Comparison of ENCODE assay signal across 15 cellular contexts in the genomic region with DNA sequence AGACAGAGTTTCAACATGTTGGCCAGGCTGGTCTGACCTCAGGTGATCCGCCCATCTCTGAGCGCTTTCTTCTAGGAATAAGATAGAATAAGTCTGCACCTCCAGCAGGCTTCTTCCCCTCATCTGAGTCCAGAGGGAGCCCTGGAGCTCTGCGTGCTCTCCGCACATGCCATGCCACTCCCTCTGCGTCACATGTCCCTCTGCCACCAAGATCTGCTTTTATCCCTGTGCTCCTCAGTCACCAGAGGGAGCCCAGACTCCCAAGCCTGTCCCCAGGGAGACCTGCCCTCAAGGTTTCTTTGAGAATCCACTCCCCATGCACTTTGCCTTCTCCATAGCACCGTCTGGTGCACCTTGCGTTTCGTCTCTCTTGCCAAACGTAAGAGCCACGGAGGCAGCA.
DNase-seq lines count a peak whose midpoint lies in the region; ATAC-seq and TF ChIP-seq lines count a peak whose summit lies in the region.
"Had no signal": no experiment of that assay in that cellular context is flagged by ENCODE, and none has a peak within 500 bp of the region (broad histone marks: within the 10 kb centered on the region; RNA-seq: fewer than 3 reads in every experiment).

No MANE protein-coding gene starts in this region.

- ATAC-seq in heart left ventricle: peak; percentile 71 to 96 (median 93)
- no peak for ATAC-seq in HG02759 (IDR thresholded peaks at IDR 0.05; ENCODE audit: unreplicated experiment)
- no peak for ATAC-seq in activated CD8-positive, alpha-beta memory T cell treated with anti-CD3 and anti-CD28 coated beads, Interleukin-2, amount 10 ng/mL, durations not matched to agents 7 days and 5 days
- ATAC-seq in GM18870 (IDR thresholded peaks at IDR 0.05; ENCODE audit: unreplicated experiment): no peak

- no peaks in the 10 kb centered on the region for H3K9me3 Mint-ChIP-seq in activated CD8-positive, alpha-beta memory T cell treated with anti-CD3 and anti-CD28 coated beads, Interleukin-2, amount 10 ng/mL, durations not matched to agents 7 days and 5 days (ENCODE audit: low read depth)
- H3K9me3 Mint-ChIP-seq: activated naive CD4-positive, alpha-beta T cell treated with anti-CD3 and anti-CD28 coated beads, Interleukin-2, amount 50 U/mL, for 24 hours; nephron progenitor cell; type B pancreatic cell had no signal

- H3K4me3 ChIP-seq in heart left ventricle (no peak overlapping the region), parathyroid adenoma (ENCODE audit: low read depth, low read length) (no peak overlapping the region)

- H3K36me3 Mint-ChIP-seq in activated CD8-positive, alpha-beta memory T cell treated with anti-CD3 and anti-CD28 coated beads, Interleukin-2, amount 10 ng/mL, durations not matched to agents 7 days and 5 days: no peaks in the 10 kb centered on the region
- H3K36me3 Mint-ChIP-seq: activated naive CD4-positive, alpha-beta T cell treated with anti-CD3 and anti-CD28 coated beads, Interleukin-2, amount 50 U/mL, for 24 hours; type B pancreatic cell had no signal

- H3K36me3 ChIP-seq in heart left ventricle (no peaks in the 10 kb centered on the region), parathyroid adenoma (ENCODE audit: control insufficient read depth, insufficient read depth, low read length) (no peaks in the 10 kb centered on the region)

- H3K4me3 Mint-ChIP-seq in activated CD8-positive, alpha-beta memory T cell treated with anti-CD3 and anti-CD28 coated beads, Interleukin-2, amount 10 ng/mL, durations not matched to agents 7 days and 5 days: no peak overlapping the region
- H3K4me3 Mint-ChIP-seq: activated naive CD4-positive, alpha-beta T cell treated with anti-CD3 and anti-CD28 coated beads, Interleukin-2, amount 50 U/mL, for 24 hours; nephron progenitor cell; type B pancreatic cell had no signal

- no peak for TF ChIP-seq POLR2A in heart left ventricle (IDR thresholded peaks at IDR 0.05)

- peak in 10 of 12 donors; percentile 22 to 53 (median 37) for TF ChIP-seq CTCF in heart left ventricle (IDR thresholded peaks at IDR 0.05)
- peak; percentile 42 for TF ChIP-seq CTCF in parathyroid adenoma (IDR thresholded peaks at IDR 0.05)

- no peak overlapping the region for H2AFZ ChIP-seq in parathyroid adenoma

- peaks cover 0 to 14% (median 0%) of the 10 kb centered on the region in 12 donors for H3K9me3 ChIP-seq in heart left ventricle
- H3K9me3 ChIP-seq in parathyroid adenoma (ENCODE audit: control insufficient read depth, low read length): no peaks in the 10 kb centered on the region

- 51 to 59% (median 58%) methylated on average over 10 of the region's 10 CpGs for whole genome bisulfite sequencing in heart left ventricle, 4 donors

- H3K27me3 ChIP-seq in heart left ventricle (no peaks in the 10 kb centered on the region), parathyroid adenoma (ENCODE audit: control insufficient read depth, insufficient read depth, low read length) (no peaks in the 10 kb centered on the region)

- DNase-seq in NCI-H1417 (lab: John Stamatoyannopoulos, UW) (peak in 2 of 3 experiments; percentile 14 to 17), NCI-H1417 treated with DMSO at 0.1 percent for 48 hours (lab: John Stamatoyannopoulos, UW) (no peak), NCI-H510A treated with DMSO at 0.1 percent for 48 hours (lab: John Stamatoyannopoulos, UW) (peak; percentile 38), heart left ventricle (peak in 3 of 5 donors; percentile 27 to 59 (median 47))
- DNase-seq in activated CD8-positive, alpha-beta memory T cell treated with anti-CD3 and anti-CD28 coated beads, Interleukin-2, amount 10 ng/mL, durations not matched to agents 7 days and 5 days: no peak
- DNase-seq: activated CD8-positive, alpha-beta memory T cell treated with anti-CD3 and anti-CD28 coated beads for 24 hours; cerebellar nuclear complex; NCI-H446 treated with DMSO at 0.1 percent for 48 hours; nephron progenitor cell; stimulated activated CD4-positive, alpha-beta T cell treated with anti-CD3 and anti-CD28 coated beads, Interleukin-12 subunit alpha, Interleukin-12 subunit beta, amount 100 ng/mL, for 4 hours had no signal

- H3K9ac ChIP-seq in parathyroid adenoma: no peak overlapping the region

- H3K27me3 Mint-ChIP-seq in activated CD8-positive, alpha-beta memory T cell treated with anti-CD3 and anti-CD28 coated beads, Interleukin-2, amount 10 ng/mL, durations not matched to agents 7 days and 5 days: peaks cover 58% of the 10 kb centered on the region

- no peak overlapping the region for H3K4me2 ChIP-seq in parathyroid adenoma (ENCODE audit: low read length)

- H3K4me1 Mint-ChIP-seq in activated CD8-positive, alpha-beta memory T cell treated with anti-CD3 and anti-CD28 coated beads, Interleukin-2, amount 10 ng/mL, durations not matched to agents 7 days and 5 days: peaks cover 16% of the 10 kb centered on the region
- H3K4me1 Mint-ChIP-seq: activated naive CD4-positive, alpha-beta T cell treated with anti-CD3 and anti-CD28 coated beads, Interleukin-2, amount 50 U/mL, for 24 hours; nephron progenitor cell had no signal

- intact Hi-C loops in heart left ventricle (cut with DNase I): loop anchor here in 4 of 10 donors (1.0 to 5.0 kb wide), 5 partner anchors 72 to 211 kb away; no protein-coding TSS in a partner anchor

- H3K79me2 ChIP-seq in parathyroid adenoma: no peaks in the 10 kb centered on the region

- CTCF ChIA-PET in activated CD8-positive, alpha-beta memory T cell treated with anti-CD3 and anti-CD28 coated beads, Interleukin-2, amount 10 ng/mL, durations not matched to agents 7 days and 5 days (lab: Charles Lee): no interaction called here

- H3K27ac ChIP-seq in heart left ventricle: no peak overlapping the region
- H3K27ac ChIP-seq in parathyroid adenoma: no peak overlapping the region

- no peaks in the 10 kb centered on the region for H3K4me1 ChIP-seq in heart left ventricle
- no peaks in the 10 kb centered on the region for H3K4me1 ChIP-seq in parathyroid adenoma

- H3K27ac Mint-ChIP-seq in activated CD8-positive, alpha-beta memory T cell treated with anti-CD3 and anti-CD28 coated beads, Interleukin-2, amount 10 ng/mL, durations not matched to agents 7 days and 5 days: no peak overlapping the region
- H3K27ac Mint-ChIP-seq: activated naive CD4-positive, alpha-beta T cell treated with anti-CD3 and anti-CD28 coated beads, Interleukin-2, amount 50 U/mL, for 24 hours; nephron progenitor cell; type B pancreatic cell had no signal

Comparison
In these comparisons a context has a peak if more than half of its experiments do, and no peak if none do; other contexts are left out.
1. DNase-seq: peak in NCI-H1417 (2 of 3), NCI-H510A treated with DMSO at 0.1 percent for 48 hours (single experiment) and heart left ventricle (3 of 5); none in NCI-H1417 treated with DMSO at 0.1 percent for 48 hours (single experiment) and activated CD8-positive, alpha-beta memory T cell treated with anti-CD3 and anti-CD28 coated beads, Interleukin-2, amount 10 ng/mL, durations not matched to agents 7 days and 5 days (single experiment).
2. ATAC-seq: peak in heart left ventricle (4 of 4); none in HG02759 (single experiment), activated CD8-positive, alpha-beta memory T cell treated with anti-CD3 and anti-CD28 coated beads, Interleukin-2, amount 10 ng/mL, durations not matched to agents 7 days and 5 days (single experiment) and GM18870 (single experiment).